22 cellular contexts compared by ENCODE assay signal in the genomic region with DNA sequence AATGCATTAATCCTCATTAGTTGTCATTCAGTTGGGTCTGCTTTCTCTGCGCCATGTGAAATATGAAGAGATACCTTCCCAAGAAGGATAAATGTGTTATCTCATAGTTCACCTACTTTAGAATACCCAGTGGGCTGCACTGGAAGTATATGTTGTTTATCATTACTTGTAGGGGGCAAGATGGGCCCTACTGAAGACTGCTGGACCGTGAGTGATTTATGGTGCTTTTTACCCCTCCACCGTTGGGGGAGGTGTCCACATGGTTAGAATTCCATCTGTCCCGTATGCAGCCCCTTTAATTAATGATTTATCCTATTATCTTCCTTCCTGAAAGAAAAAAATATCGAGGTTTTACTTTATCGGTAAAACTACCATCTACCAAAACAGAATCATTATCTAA.
DNase-seq lines count a peak whose midpoint lies in the region; ATAC-seq and TF ChIP-seq lines count a peak whose summit lies in the region.
"Had no signal": no experiment of that assay in that cellular context is flagged by ENCODE, and none has a peak within 500 bp of the region (broad histone marks: within the 10 kb centered on the region; RNA-seq: fewer than 3 reads in every experiment).

No MANE protein-coding gene starts in this region.

- H3K27ac Mint-ChIP-seq in activated CD4-positive, alpha-beta T cell treated with anti-CD3 and anti-CD28 coated beads for 36 hours: peak overlapping the region; percentile 88
- peak overlapping the region; percentile 90 to 99 for H3K27ac Mint-ChIP-seq in activated naive CD4-positive, alpha-beta T cell treated with anti-CD3 and anti-CD28 coated beads, Interleukin-2, amount 50 U/mL, for 72 hours
- H3K27ac Mint-ChIP-seq in type B pancreatic cell: no peak overlapping the region
- H3K27ac Mint-ChIP-seq: CD8-positive, alpha-beta T cell; H9; HFFc6 had no signal

- H3K4me1 Mint-ChIP-seq in activated CD4-positive, alpha-beta T cell treated with anti-CD3 and anti-CD28 coated beads for 36 hours: peaks cover 55% of the 10 kb centered on the region
- peaks cover 45% of the 10 kb centered on the region for H3K4me1 Mint-ChIP-seq in type B pancreatic cell (ENCODE audit: unreplicated experiment)

- DNase-seq in activated CD4-positive, alpha-beta T cell treated with anti-CD3 and anti-CD28 coated beads for 36 hours: no peak
- DNase-seq in activated CD4-positive, alpha-beta T cell treated with anti-CD3 and anti-CD28 coated beads, Interleukin-2, amount 50 U/mL, for 48 hours: no peak
- DNase-seq in activated naive CD4-positive, alpha-beta T cell treated with anti-CD3 and anti-CD28 coated beads, Interleukin-2, amount 50 U/mL, for 72 hours (ENCODE audit: low spot score in 2 of 2): no peak
- DNase-seq in activated naive CD4-positive, alpha-beta T cell (lab: John Stamatoyannopoulos, UW): no peak
- peak; percentile 40 for DNase-seq in kidney glomerular epithelial cell (lab: John Stamatoyannopoulos, UW)
- DNase-seq in type B pancreatic cell (ENCODE audit: extremely low spot score, unreplicated experiment): no peak
- no peak for DNase-seq in DMS 273 treated with DMSO at 0.1 percent for 48 hours (lab: John Stamatoyannopoulos, UW)
- DNase-seq: ACHN; CD8-positive, alpha-beta T cell; GM23248; H9; HFFc6; MG63; NCI-H1417; NCI-H1694 treated with DMSO at 0.1 percent for 48 hours; NCI-H446; NCI-H774; OCI-M1 had no signal

- H3K36me3 Mint-ChIP-seq in activated CD4-positive, alpha-beta T cell treated with anti-CD3 and anti-CD28 coated beads for 36 hours (ENCODE audit: low read depth): peaks cover 35% of the 10 kb centered on the region
- peaks cover 22 to 72% of the 10 kb centered on the region in 2 donors for H3K36me3 Mint-ChIP-seq in activated naive CD4-positive, alpha-beta T cell treated with anti-CD3 and anti-CD28 coated beads, Interleukin-2, amount 50 U/mL, for 72 hours
- H3K36me3 Mint-ChIP-seq in type B pancreatic cell: peaks cover 24% of the 10 kb centered on the region
- H3K36me3 Mint-ChIP-seq: CD8-positive, alpha-beta T cell had no signal

- POLR2A ChIA-PET in activated CD4-positive, alpha-beta T cell treated with anti-CD3 and anti-CD28 coated beads for 36 hours (lab: Charles Lee): interaction anchor here (0.5 kb wide), 1 partner anchor 87 kb away, joined by 3 read pairs; no protein-coding TSS in a partner anchor

- H3K27me3 Mint-ChIP-seq in activated CD4-positive, alpha-beta T cell treated with anti-CD3 and anti-CD28 coated beads for 36 hours: peaks cover 3% of the 10 kb centered on the region
- peaks cover 12% of the 10 kb centered on the region for H3K27me3 Mint-ChIP-seq in type B pancreatic cell

- intact Hi-C loops in activated CD4-positive, alpha-beta T cell treated with anti-CD3 and anti-CD28 coated beads for 36 hours (cut with DNase I, micrococcal nuclease): no loop called here

- ATAC-seq in activated CD4-positive, alpha-beta T cell treated with anti-CD3 and anti-CD28 coated beads for 36 hours: no peak
- no peak for ATAC-seq in activated naive CD4-positive, alpha-beta T cell treated with anti-CD3 and anti-CD28 coated beads, Interleukin-2, amount 50 U/mL, for 72 hours
- no peak for ATAC-seq in GM18909 (IDR thresholded peaks at IDR 0.05; ENCODE audit: poor library complexity, unreplicated experiment)
- ATAC-seq: CD8-positive, alpha-beta T cell; HepG2; K562; Right ventricle myocardium inferior had no signal

- H3K9me3 Mint-ChIP-seq in activated CD4-positive, alpha-beta T cell treated with anti-CD3 and anti-CD28 coated beads for 36 hours (ENCODE audit: low read depth): peaks cover 5% of the 10 kb centered on the region
- H3K9me3 Mint-ChIP-seq in activated naive CD4-positive, alpha-beta T cell treated with anti-CD3 and anti-CD28 coated beads, Interleukin-2, amount 50 U/mL, for 72 hours: peaks cover 11 to 18% of the 10 kb centered on the region in 2 donors
- peaks cover 19% of the 10 kb centered on the region for H3K9me3 Mint-ChIP-seq in type B pancreatic cell

- H3K4me3 Mint-ChIP-seq in activated CD4-positive, alpha-beta T cell treated with anti-CD3 and anti-CD28 coated beads for 36 hours: no peak overlapping the region
- H3K4me3 Mint-ChIP-seq in type B pancreatic cell: peak overlapping the region; percentile 4
- H3K4me3 Mint-ChIP-seq: CD8-positive, alpha-beta T cell; H9; HFFc6 had no signal

- CTCF ChIA-PET in activated CD4-positive, alpha-beta T cell treated with anti-CD3 and anti-CD28 coated beads for 36 hours (lab: Charles Lee): no interaction called here

- no peak for TF ChIP-seq CTCF in type B pancreatic cell (conservative IDR thresholded peaks at IDR 0.05)
